Comparison of ENCODE assay signal across 1 cellular context in the genomic region with DNA sequence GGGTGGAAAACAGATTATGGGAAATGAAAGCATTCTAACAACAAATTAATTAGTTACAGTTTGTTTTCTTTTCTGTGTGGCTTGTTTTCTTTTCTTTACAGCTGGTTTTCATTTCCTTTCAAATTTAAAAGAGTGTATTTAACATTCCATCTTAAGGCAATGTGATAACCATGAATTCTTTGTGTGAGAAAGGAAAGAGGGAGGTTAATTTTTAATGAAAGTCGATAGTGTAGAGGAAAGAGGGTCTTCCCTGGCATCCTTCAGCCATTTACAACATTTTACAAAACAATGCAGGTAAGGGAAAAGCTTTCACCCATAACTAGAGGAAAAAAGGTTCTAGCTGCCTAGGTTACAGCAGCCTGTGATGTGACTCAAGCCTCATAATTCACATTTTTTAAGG.
A peak's percentile ranks its signal among the peaks of the same experiment; 100 is the strongest.
TF ChIP-seq lines count a peak whose summit lies in the region.

No MANE protein-coding gene starts in this region.

TF ChIP-seq in H1, 55 proteins besides CTCF, POLR2A, EP300 and RAD21:
- TF ChIP-seq, protein P1, sequence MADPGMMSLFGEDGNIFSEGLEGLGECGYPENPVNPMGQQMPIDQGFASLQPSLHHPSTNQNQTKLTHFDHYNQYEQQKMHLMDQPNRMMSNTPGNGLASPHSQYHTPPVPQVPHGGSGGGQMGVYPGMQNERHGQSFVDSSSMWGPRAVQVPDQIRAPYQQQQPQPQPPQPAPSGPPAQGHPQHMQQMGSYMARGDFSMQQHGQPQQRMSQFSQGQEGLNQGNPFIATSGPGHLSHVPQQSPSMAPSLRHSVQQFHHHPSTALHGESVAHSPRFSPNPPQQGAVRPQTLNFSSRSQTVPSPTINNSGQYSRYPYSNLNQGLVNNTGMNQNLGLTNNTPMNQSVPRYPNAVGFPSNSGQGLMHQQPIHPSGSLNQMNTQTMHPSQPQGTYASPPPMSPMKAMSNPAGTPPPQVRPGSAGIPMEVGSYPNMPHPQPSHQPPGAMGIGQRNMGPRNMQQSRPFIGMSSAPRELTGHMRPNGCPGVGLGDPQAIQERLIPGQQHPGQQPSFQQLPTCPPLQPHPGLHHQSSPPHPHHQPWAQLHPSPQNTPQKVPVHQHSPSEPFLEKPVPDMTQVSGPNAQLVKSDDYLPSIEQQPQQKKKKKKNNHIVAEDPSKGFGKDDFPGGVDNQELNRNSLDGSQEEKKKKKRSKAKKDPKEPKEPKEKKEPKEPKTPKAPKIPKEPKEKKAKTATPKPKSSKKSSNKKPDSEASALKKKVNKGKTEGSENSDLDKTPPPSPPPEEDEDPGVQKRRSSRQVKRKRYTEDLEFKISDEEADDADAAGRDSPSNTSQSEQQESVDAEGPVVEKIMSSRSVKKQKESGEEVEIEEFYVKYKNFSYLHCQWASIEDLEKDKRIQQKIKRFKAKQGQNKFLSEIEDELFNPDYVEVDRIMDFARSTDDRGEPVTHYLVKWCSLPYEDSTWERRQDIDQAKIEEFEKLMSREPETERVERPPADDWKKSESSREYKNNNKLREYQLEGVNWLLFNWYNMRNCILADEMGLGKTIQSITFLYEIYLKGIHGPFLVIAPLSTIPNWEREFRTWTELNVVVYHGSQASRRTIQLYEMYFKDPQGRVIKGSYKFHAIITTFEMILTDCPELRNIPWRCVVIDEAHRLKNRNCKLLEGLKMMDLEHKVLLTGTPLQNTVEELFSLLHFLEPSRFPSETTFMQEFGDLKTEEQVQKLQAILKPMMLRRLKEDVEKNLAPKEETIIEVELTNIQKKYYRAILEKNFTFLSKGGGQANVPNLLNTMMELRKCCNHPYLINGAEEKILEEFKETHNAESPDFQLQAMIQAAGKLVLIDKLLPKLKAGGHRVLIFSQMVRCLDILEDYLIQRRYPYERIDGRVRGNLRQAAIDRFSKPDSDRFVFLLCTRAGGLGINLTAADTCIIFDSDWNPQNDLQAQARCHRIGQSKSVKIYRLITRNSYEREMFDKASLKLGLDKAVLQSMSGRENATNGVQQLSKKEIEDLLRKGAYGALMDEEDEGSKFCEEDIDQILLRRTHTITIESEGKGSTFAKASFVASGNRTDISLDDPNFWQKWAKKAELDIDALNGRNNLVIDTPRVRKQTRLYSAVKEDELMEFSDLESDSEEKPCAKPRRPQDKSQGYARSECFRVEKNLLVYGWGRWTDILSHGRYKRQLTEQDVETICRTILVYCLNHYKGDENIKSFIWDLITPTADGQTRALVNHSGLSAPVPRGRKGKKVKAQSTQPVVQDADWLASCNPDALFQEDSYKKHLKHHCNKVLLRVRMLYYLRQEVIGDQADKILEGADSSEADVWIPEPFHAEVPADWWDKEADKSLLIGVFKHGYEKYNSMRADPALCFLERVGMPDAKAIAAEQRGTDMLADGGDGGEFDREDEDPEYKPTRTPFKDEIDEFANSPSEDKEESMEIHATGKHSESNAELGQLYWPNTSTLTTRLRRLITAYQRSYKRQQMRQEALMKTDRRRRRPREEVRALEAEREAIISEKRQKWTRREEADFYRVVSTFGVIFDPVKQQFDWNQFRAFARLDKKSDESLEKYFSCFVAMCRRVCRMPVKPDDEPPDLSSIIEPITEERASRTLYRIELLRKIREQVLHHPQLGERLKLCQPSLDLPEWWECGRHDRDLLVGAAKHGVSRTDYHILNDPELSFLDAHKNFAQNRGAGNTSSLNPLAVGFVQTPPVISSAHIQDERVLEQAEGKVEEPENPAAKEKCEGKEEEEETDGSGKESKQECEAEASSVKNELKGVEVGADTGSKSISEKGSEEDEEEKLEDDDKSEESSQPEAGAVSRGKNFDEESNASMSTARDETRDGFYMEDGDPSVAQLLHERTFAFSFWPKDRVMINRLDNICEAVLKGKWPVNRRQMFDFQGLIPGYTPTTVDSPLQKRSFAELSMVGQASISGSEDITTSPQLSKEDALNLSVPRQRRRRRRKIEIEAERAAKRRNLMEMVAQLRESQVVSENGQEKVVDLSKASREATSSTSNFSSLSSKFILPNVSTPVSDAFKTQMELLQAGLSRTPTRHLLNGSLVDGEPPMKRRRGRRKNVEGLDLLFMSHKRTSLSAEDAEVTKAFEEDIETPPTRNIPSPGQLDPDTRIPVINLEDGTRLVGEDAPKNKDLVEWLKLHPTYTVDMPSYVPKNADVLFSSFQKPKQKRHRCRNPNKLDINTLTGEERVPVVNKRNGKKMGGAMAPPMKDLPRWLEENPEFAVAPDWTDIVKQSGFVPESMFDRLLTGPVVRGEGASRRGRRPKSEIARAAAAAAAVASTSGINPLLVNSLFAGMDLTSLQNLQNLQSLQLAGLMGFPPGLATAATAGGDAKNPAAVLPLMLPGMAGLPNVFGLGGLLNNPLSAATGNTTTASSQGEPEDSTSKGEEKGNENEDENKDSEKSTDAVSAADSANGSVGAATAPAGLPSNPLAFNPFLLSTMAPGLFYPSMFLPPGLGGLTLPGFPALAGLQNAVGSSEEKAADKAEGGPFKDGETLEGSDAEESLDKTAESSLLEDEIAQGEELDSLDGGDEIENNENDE (IDR thresholded peaks at IDR 0.05; ENCODE audit: insufficient replicate concordance, low read length): peak; percentile 24
- TF ChIP-seq JUND (IDR thresholded peaks at IDR 0.05; ENCODE audit: low read length): no peak
